ENCODE assay signal across 8 cellular contexts in the genomic region with DNA sequence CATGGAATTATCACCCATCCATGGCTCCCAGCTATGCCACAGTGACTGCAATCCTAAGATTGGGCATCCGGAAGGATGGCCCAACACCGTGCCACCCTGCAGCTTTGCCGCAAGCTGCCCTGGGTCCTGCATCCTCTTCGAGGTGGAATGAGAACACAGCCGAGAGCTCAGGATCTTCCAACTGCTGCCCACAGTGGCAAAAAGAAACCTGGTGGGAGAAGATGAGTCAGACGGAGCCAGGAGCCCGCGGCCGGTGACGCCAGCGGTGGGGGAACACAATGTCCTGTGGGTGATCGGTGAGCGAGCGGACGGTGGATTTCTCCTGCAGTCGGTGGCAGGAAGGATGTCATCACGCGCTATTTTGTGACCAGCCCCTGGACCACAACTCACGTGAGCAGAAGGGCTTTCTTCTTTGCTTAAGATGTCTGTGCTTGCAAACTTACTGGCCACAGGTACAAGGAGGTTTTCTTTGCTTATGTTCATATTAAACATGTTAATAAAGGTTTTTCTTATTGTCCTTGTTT. TPM values are rescaled to one million over a fixed set of nuclear protein-coding genes. Genes with fewer than 3 reads are reported as not detected.
DNase-seq lines count a peak whose midpoint lies in the region; ATAC-seq and TF ChIP-seq lines count a peak whose summit lies in the region.

No MANE protein-coding gene starts in this region.

- H3K9me3 Mint-ChIP-seq in activated B cell treated with CpG ODN at 0.5 μM for 24 hours (no peaks in the 10 kb centered on the region), memory B cell (no peaks in the 10 kb centered on the region)

- dilution Hi-C loops in mammary epithelial cell (cut with HindIII; ENCODE audit: low sequenced_read_pairs), result loop anchor here (5.0 to 10.0 kb wide), 3 partner anchors 35 to 383 kb away; a partner anchor contains a TSS

- peak overlapping the region; percentile 63 for H3K4me3 ChIP-seq in GM12864 (ENCODE audit: low read depth, low read length)
- peak overlapping the region; percentile 17 to 58 (median 53) for H3K4me3 ChIP-seq in mammary epithelial cell (replicated peaks in 1 of 3; ENCODE audit: insufficient read depth in 1 of 3, low read depth in 2 of 3, low read length in 3 of 3)

- H3K79me2 ChIP-seq in mammary epithelial cell (ENCODE audit: insufficient read depth, low read length), result peaks cover 1% of the 10 kb centered on the region

- H3K27me3 Mint-ChIP-seq in activated B cell treated with CpG ODN at 0.5 μM for 24 hours (no peaks in the 10 kb centered on the region), memory B cell (no peaks in the 10 kb centered on the region)

- no peaks in the 10 kb centered on the region for H3K27me3 ChIP-seq in mammary epithelial cell (ENCODE audit: insufficient read depth, low read length)

- no peaks in the 10 kb centered on the region for H3K36me3 ChIP-seq in mammary epithelial cell (ENCODE audit: insufficient read depth, low read length)

- POLR2A ChIA-PET in activated B cell treated with CpG ODN at 0.5 μM for 24 hours (lab: Charles Lee), result interaction anchor here (0.6 to 5.8 kb wide), 31 partner anchors 8 to 1294 kb away, joined by 3 to 100 read pairs (median 8); a partner anchor contains a TSS

- H3K4me1 Mint-ChIP-seq in activated B cell treated with CpG ODN at 0.5 μM for 24 hours (peaks cover 80% of the 10 kb centered on the region), memory B cell (peaks cover 44% of the 10 kb centered on the region)

- BruUV-seq in mammary epithelial cell (replicated peaks; lab: Mats Ljungman, UMichigan), result TSS peak; percentile 45

- in situ Hi-C loops in mammary epithelial cell (cut with MboI; ENCODE audit: low sequenced_read_pairs in 2 of 2), result no loop called here

- peaks cover 9% of the 10 kb centered on the region for H3K36me3 Mint-ChIP-seq in activated B cell treated with CpG ODN at 0.5 μM for 24 hours (ENCODE audit: low read depth)
- no peaks in the 10 kb centered on the region for H3K36me3 Mint-ChIP-seq in memory B cell

- intact Hi-C loops in activated B cell treated with CpG ODN at 0.5 μM for 24 hours (cut with micrococcal nuclease), result loop anchor here (1.0 to 10.0 kb wide), 3 partner anchors 197 to 263 kb away; a partner anchor contains a TSS
- intact Hi-C loops in mammary epithelial cell (cut with micrococcal nuclease), result loop anchor here (1.0 to 10.0 kb wide), 6 partner anchors 25 to 195 kb away; a partner anchor contains a TSS

- peak overlapping the region; percentile 79 for H3K9ac ChIP-seq in mammary epithelial cell (ENCODE audit: insufficient read depth, low read length)

- peak; percentile 12 for ATAC-seq in activated B cell treated with CpG ODN at 0.5 μM for 24 hours (ENCODE audit: low read depth)
- peak; percentile 33 for ATAC-seq in memory B cell (ENCODE audit: low read depth)
- ATAC-seq in HG02884 (IDR thresholded peaks at IDR 0.05; ENCODE audit: unreplicated experiment), result no peak

- peak overlapping the region; percentile 100 for H3K27ac Mint-ChIP-seq in activated B cell treated with CpG ODN at 0.5 μM for 24 hours
- H3K27ac Mint-ChIP-seq in memory B cell, result peak overlapping the region; percentile 99

- 1% methylated on average over 19 of the region's 19 CpGs for WGBS in mammary epithelial cell (ENCODE audit: low coverage, missing lambda C conversion rate)

- no peaks in the 10 kb centered on the region for H3K9me3 ChIP-seq in mammary epithelial cell (replicated peaks; ENCODE audit: insufficient read depth, low read length)

- DNase-seq in GM12864 (ENCODE audit: low read depth), result peak; percentile 65
- peak; percentile 97 for DNase-seq in LHCN-M2 (ENCODE audit: low read depth)
- peak; percentile 76 for DNase-seq in activated B cell treated with CpG ODN at 0.5 μM for 24 hours
- DNase-seq in mammary epithelial cell, result peak; percentile 94
- DNase-seq in memory B cell (ENCODE audit: low spot score in 2 of 2), result peak; percentile 63 to 68
- peak; percentile 86 to 89 for DNase-seq in stimulated activated CD8-positive, alpha-beta memory T cell treated with anti-CD3 and anti-CD28 coated beads, Interleukin-2, amount 100 ng/mL, for 48 hours (ENCODE audit: low read depth in 2 of 2)
- DNase-seq in cortex of kidney (lab: John Stamatoyannopoulos, UW), result no peak

- H3K4me3 Mint-ChIP-seq in activated B cell treated with CpG ODN at 0.5 μM for 24 hours (peak overlapping the region; percentile 97), memory B cell (peak overlapping the region; percentile 92)

- H3K27ac ChIP-seq in mammary epithelial cell (ENCODE audit: insufficient read depth, low read depth, low read length), result peak overlapping the region; percentile 97

- peak overlapping the region; percentile 92 for H3K4me2 ChIP-seq in mammary epithelial cell (ENCODE audit: insufficient read depth, low read depth, low read length)

- H4K20me1 ChIP-seq in mammary epithelial cell (ENCODE audit: insufficient read depth, low read length), result no peaks in the 10 kb centered on the region

- H3K4me1 ChIP-seq in mammary epithelial cell (ENCODE audit: insufficient read depth, low read length), result peaks cover 62% of the 10 kb centered on the region

- peak overlapping the region; percentile 15 for H2AFZ ChIP-seq in mammary epithelial cell (ENCODE audit: low read depth, low read length)

- CTCF ChIA-PET in activated B cell treated with CpG ODN at 0.5 μM for 24 hours (lab: Charles Lee), result interaction anchor here (0.8 to 7.2 kb wide), 4 partner anchors 24 to 91 kb away, joined by 3 to 58 read pairs (median 6); no protein-coding TSS in a partner anchor
- CTCF ChIA-PET in mammary epithelial cell (lab: Charles Lee; ENCODE audit: low non-redundant PET), result no interaction called here

- no peak for TF ChIP-seq CTCF in GM12864 (IDR thresholded peaks at IDR 0.05; ENCODE audit: low read depth, low read length, missing control alignments)
- TF ChIP-seq CTCF in activated B cell treated with CpG ODN at 0.5 μM for 24 hours (IDR thresholded peaks at IDR 0.05), result no peak
- no peak for TF ChIP-seq CTCF in mammary epithelial cell (conservative IDR thresholded peaks at IDR 0.05 in 1 of 2, IDR thresholded peaks at IDR 0.05 in 1 of 2; ENCODE audit: extremely low read depth in 1 of 2, insufficient read depth in 1 of 2, low read depth in 1 of 2, low read length in 2 of 2)

RNA-seq across cellular contexts. Expression of a gene that starts 20.1 kb away (rescaled TPM):
- total RNA-seq in LHCN-M2 (2014; rRNA removed) (0.92 and 1.6 TPM in 2 replicates), activated B cell treated with CpG ODN at 0.5 μM for 24 hours (0.32 and 0.42 TPM in 2 replicates), mammary epithelial cell (not detected)
- 0.27 TPM for polyA plus RNA-seq in LHCN-M2 (2012)
- polyA plus RNA-seq in mammary epithelial cell, result not detected
- polyA minus RNA-seq in mammary epithelial cell, result not detected

RNA-seq across cellular contexts. Expression of a gene that starts 23.8 kb away (rescaled TPM):
- 38.9 and 51.3 TPM in 2 replicates for total RNA-seq in LHCN-M2 (2014; rRNA removed)
- polyA plus RNA-seq in LHCN-M2 (2012), result 98.1 TPM
- total RNA-seq in activated B cell treated with CpG ODN at 0.5 μM for 24 hours, result 147 and 170 TPM in 2 replicates
- total RNA-seq in mammary epithelial cell, result 100 to 1,000 TPM in 1 of 2 donors, 10 to 100 TPM in 1; 68.7 to 163 TPM
- polyA plus RNA-seq in mammary epithelial cell, result 146 TPM
- polyA minus RNA-seq in mammary epithelial cell, result 216 TPM

RNA-seq across cellular contexts. Expression of a gene that starts 36.2 kb away (rescaled TPM):
- total RNA-seq in LHCN-M2 (2014; rRNA removed), result 139 and 147 TPM in 2 replicates
- 76.8 TPM for polyA plus RNA-seq in LHCN-M2 (2012)
- not detected in 2 replicates for total RNA-seq in activated B cell treated with CpG ODN at 0.5 μM for 24 hours
- 1 to 10 TPM; 2.7 to 3.5 TPM for total RNA-seq in mammary epithelial cell
- polyA plus RNA-seq in mammary epithelial cell, result 3.0 TPM
- polyA minus RNA-seq in mammary epithelial cell, result 2.4 TPM

Comparison
In these comparisons a context has a peak if more than half of its experiments do, and no peak if none do; other contexts are left out.
1. RNA of a gene that starts 36.2 kb away (total RNA-seq): 139 to 147 TPM in LHCN-M2; 2.7 to 3.5 TPM in mammary epithelial cell and not detected in activated B cell treated with CpG ODN at 0.5 μM for 24 hours; every median in the first group is over 10 times any median in the second.